Comparison of ENCODE assay signal across 10 cellular contexts in genomic region chr7:39415091-39415820, GRCh38.
DNase-seq lines count a peak whose midpoint lies in the region; ATAC-seq, FAIRE-seq and TF ChIP-seq lines count a peak whose summit lies in the region.
"Had no signal": no experiment of that assay in that cellular context is flagged by ENCODE, and none has a peak within 500 bp of the region (broad histone marks: within the 10 kb centered on the region; RNA-seq: fewer than 3 reads in every experiment).

No MANE protein-coding gene starts in this region.

- no peaks in the 10 kb centered on the region for H3K79me2 ChIP-seq in keratinocyte (ENCODE audit: control insufficient read depth, insufficient read depth, low read length)

- dilution Hi-C loops in keratinocyte (cut with MboI; ENCODE audit: extremely low pct_ligation_motif_present, low sequenced_read_pairs) = no loop called here

- H3K36me3 ChIP-seq in keratinocyte (ENCODE audit: control insufficient read depth in 2 of 2, extremely low read depth in 1 of 2, insufficient read depth in 2 of 2, low read length in 2 of 2) (no peaks in the 10 kb centered on the region), thoracic aorta (no peaks in the 10 kb centered on the region)
- H3K36me3 ChIP-seq: right atrium auricular region, upper lobe of left lung had no signal

- H3K27ac Mint-ChIP-seq in activated naive CD4-positive, alpha-beta T cell treated with anti-CD3 and anti-CD28 coated beads, Interleukin-2, amount 50 U/mL, for 24 hours = no peak overlapping the region
- no peak overlapping the region for H3K27ac Mint-ChIP-seq in activated naive CD4-positive, alpha-beta T cell treated with anti-CD3 and anti-CD28 coated beads, Interleukin-2, amount 50 U/mL, for 72 hours
- no peak overlapping the region for H3K27ac Mint-ChIP-seq in T-helper 17 cell

- peaks cover 6% of the 10 kb centered on the region for H3K27me3 ChIP-seq in keratinocyte (ENCODE audit: control insufficient read depth, extremely low read depth, insufficient read depth, low read length)
- H3K27me3 ChIP-seq in thoracic aorta (replicated peaks; ENCODE audit: insufficient read depth) = no peaks in the 10 kb centered on the region
- H3K27me3 ChIP-seq: right atrium auricular region, upper lobe of left lung had no signal

- H3K9me3 ChIP-seq in T-helper 17 cell (ENCODE audit: control insufficient read depth, low read length, poor library complexity, severe bottlenecking) (no peaks in the 10 kb centered on the region), keratinocyte (ENCODE audit: control insufficient read depth, low read depth, low read length) (no peaks in the 10 kb centered on the region), thoracic aorta (no peaks in the 10 kb centered on the region)
- H3K9me3 ChIP-seq: right atrium auricular region, upper lobe of left lung had no signal

- H3K9me1 ChIP-seq in keratinocyte (ENCODE audit: control insufficient read depth, extremely low read depth, insufficient read depth, low read length) = no peaks in the 10 kb centered on the region

- H3K36me3 Mint-ChIP-seq in activated naive CD4-positive, alpha-beta T cell treated with anti-CD3 and anti-CD28 coated beads, Interleukin-2, amount 50 U/mL, for 24 hours = no peaks in the 10 kb centered on the region
- H3K36me3 Mint-ChIP-seq in activated naive CD4-positive, alpha-beta T cell treated with anti-CD3 and anti-CD28 coated beads, Interleukin-2, amount 50 U/mL, for 72 hours = no peaks in the 10 kb centered on the region
- H3K36me3 Mint-ChIP-seq in T-helper 17 cell (ENCODE audit: low read depth) = no peaks in the 10 kb centered on the region

- H2AFZ ChIP-seq in keratinocyte (ENCODE audit: control insufficient read depth, low read length) = no peak overlapping the region

- TF ChIP-seq CTCF in keratinocyte (optimal IDR thresholded peaks at IDR 0.05 in 1 of 3, IDR thresholded peaks at IDR 0.05 in 1 of 3, conservative IDR thresholded peaks at IDR 0.05 in 1 of 3; ENCODE audit: extremely low read depth in 1 of 3, insufficient read depth in 2 of 3, low read length in 3 of 3) = no peak
- TF ChIP-seq CTCF in thoracic aorta (IDR thresholded peaks at IDR 0.05) = no peak

- ATAC-seq in activated naive CD4-positive, alpha-beta T cell treated with anti-CD3 and anti-CD28 coated beads, Interleukin-2, amount 50 U/mL, for 72 hours = no peak
- ATAC-seq in T-helper 17 cell (no peak), thoracic aorta (ENCODE audit: insufficient number of reproducible peaks, low FRiP score, low read depth) (no peak), HG03460 (IDR thresholded peaks at IDR 0.05; ENCODE audit: unreplicated experiment) (no peak)

- DNase-seq in activated naive CD4-positive, alpha-beta T cell treated with anti-CD3 and anti-CD28 coated beads, Interleukin-2, amount 50 U/mL, for 72 hours (ENCODE audit: low spot score in 2 of 2) = no peak
- no peak for DNase-seq in T-helper 17 cell
- DNase-seq in keratinocyte (ENCODE audit: low read depth, low spot score) = no peak
- no peak for DNase-seq in thoracic aorta (ENCODE audit: low spot score)
- no peak for DNase-seq in AML-193 (lab: John Stamatoyannopoulos, UW)
- no peak for DNase-seq in DMS79 treated with DMSO at 0.1 percent for 48 hours (lab: John Stamatoyannopoulos, UW)

- H3K4me3 Mint-ChIP-seq in activated naive CD4-positive, alpha-beta T cell treated with anti-CD3 and anti-CD28 coated beads, Interleukin-2, amount 50 U/mL, for 24 hours = peak overlapping the region; percentile 71
- peak overlapping the region; percentile 89 for H3K4me3 Mint-ChIP-seq in T-helper 17 cell

- peak overlapping the region; percentile 58 for H3K4me2 ChIP-seq in keratinocyte (ENCODE audit: control insufficient read depth, extremely low read depth, insufficient read depth, low read depth, low read length)

- H3K27me3 Mint-ChIP-seq in activated naive CD4-positive, alpha-beta T cell treated with anti-CD3 and anti-CD28 coated beads, Interleukin-2, amount 50 U/mL, for 24 hours = peaks cover 31% of the 10 kb centered on the region
- peaks cover 37% of the 10 kb centered on the region for H3K27me3 Mint-ChIP-seq in T-helper 17 cell

- H3K4me3 ChIP-seq in keratinocyte (ENCODE audit: control insufficient read depth in 2 of 3, extremely low read depth in 1 of 3, insufficient read depth in 2 of 3, low read depth in 1 of 3, low read length in 3 of 3) = peak overlapping the region in 1 of 3 experiments; percentile 43
- H3K4me3 ChIP-seq in thoracic aorta = peak overlapping the region; percentile 78

- no peaks in the 10 kb centered on the region for H3K9me3 Mint-ChIP-seq in activated naive CD4-positive, alpha-beta T cell treated with anti-CD3 and anti-CD28 coated beads, Interleukin-2, amount 50 U/mL, for 24 hours
- no peaks in the 10 kb centered on the region for H3K9me3 Mint-ChIP-seq in activated naive CD4-positive, alpha-beta T cell treated with anti-CD3 and anti-CD28 coated beads, Interleukin-2, amount 50 U/mL, for 72 hours

- no peak for FAIRE-seq in keratinocyte (lab: Jason Lieb, UNC)

- H3K4me1 ChIP-seq in keratinocyte (ENCODE audit: control insufficient read depth, extremely low read depth, insufficient read depth, low read length) = peaks cover 5% of the 10 kb centered on the region
- no peaks in the 10 kb centered on the region for H3K4me1 ChIP-seq in thoracic aorta (ENCODE audit: control insufficient read depth in 1 of 2, low read depth in 2 of 2)

- peaks cover 8% of the 10 kb centered on the region for H3K4me1 Mint-ChIP-seq in activated naive CD4-positive, alpha-beta T cell treated with anti-CD3 and anti-CD28 coated beads, Interleukin-2, amount 50 U/mL, for 24 hours
- peaks cover 6% of the 10 kb centered on the region for H3K4me1 Mint-ChIP-seq in T-helper 17 cell

- H3K27ac ChIP-seq in keratinocyte (ENCODE audit: control insufficient read depth, insufficient read depth, low read length) (no peak overlapping the region), thoracic aorta (no peak overlapping the region)
- H3K27ac ChIP-seq: right atrium auricular region, upper lobe of left lung had no signal

- no peak overlapping the region for H3K9ac ChIP-seq in keratinocyte (ENCODE audit: control insufficient read depth, extremely low read depth, insufficient read depth, low read length)

- H4K20me1 ChIP-seq in keratinocyte (ENCODE audit: control insufficient read depth, extremely low read depth, insufficient read depth, low read length) = no peaks in the 10 kb centered on the region
